In the genomic region with DNA sequence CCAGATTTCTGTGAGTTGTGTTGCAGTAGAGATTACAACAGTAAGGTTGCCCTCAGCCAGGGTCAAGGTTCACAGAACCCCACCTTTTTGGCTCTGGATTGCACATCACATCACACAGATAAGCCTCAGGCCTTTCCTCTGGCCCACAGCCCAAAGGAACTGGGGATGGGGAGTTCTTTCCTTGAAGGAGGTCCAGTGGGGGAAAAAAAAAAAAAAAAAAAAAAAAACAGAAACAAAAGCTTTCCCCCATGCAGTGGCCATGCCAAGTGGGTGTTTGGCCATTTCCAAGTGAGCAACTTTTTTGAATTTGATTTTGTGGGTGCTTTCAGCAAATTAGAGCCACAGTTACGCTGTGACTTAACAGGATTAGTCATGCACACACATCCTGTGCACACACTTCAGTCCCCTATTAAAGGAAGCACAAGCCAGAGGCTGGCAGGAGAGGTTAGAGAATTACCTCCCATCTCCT, we compare ENCODE assay signal across 10 cellular contexts.
DNase-seq lines count a peak whose midpoint lies in the region; FAIRE-seq and TF ChIP-seq lines count a peak whose summit lies in the region.
"Had no signal": no experiment of that assay in that cellular context is flagged by ENCODE, and none has a peak within 500 bp of the region (broad histone marks: within the 10 kb centered on the region; RNA-seq: fewer than 3 reads in every experiment).

No MANE protein-coding gene starts in this region.

- in situ Hi-C loops in ACHN (cut with HindIII; ENCODE audit: low pct_ligation_motif_present, low pct_unique_long_range_greater_than_20kb, low sequenced_read_pairs), result no loop called here

- peak; percentile 71 for FAIRE-seq in RCC 7860 (lab: Jason Lieb, UNC)
- FAIRE-seq: GM19239 had no signal

- no peaks in the 10 kb centered on the region for H3K36me3 ChIP-seq in tibial artery

- H3K4me3 ChIP-seq in fibroblast of villous mesenchyme (ENCODE audit: low read depth, low read length) (no peak overlapping the region), tibial artery (no peak overlapping the region)

- intact Hi-C loops in tibial artery (cut with DNase I; ENCODE audit: low total_unique reads), result no loop called here

- peak; percentile 35 for DNase-seq in ACHN
- DNase-seq in H4 (ENCODE audit: low spot score), result peak; percentile 50
- peak; percentile 50 for DNase-seq in RCC 7860 (ENCODE audit: low spot score)
- peak; percentile 28 for DNase-seq in fibroblast of villous mesenchyme (ENCODE audit: low read depth)
- DNase-seq in NCI-H1048 (lab: John Stamatoyannopoulos, UW), result no peak
- no peak for DNase-seq in tibial artery
- DNase-seq in DMS 273 (lab: John Stamatoyannopoulos, UW; ENCODE audit: unreplicated experiment), result no peak
- DNase-seq: activated CD4-positive, alpha-beta T cell treated with anti-CD3 and anti-CD28 coated beads for 36 hours; NCI-H510A treated with DMSO at 0.1 percent for 48 hours had no signal

- no peak overlapping the region for H3K27ac ChIP-seq in tibial artery

- H3K4me1 ChIP-seq in tibial artery, result peaks cover 0 to under 1% (median 0%) of the 10 kb centered on the region in 4 donors

- H3K27me3 ChIP-seq in tibial artery, result no peaks in the 10 kb centered on the region

- TF ChIP-seq CTCF in fibroblast of villous mesenchyme (IDR thresholded peaks at IDR 0.05; ENCODE audit: insufficient read depth, low read depth, low read length) (no peak), tibial artery (IDR thresholded peaks at IDR 0.05) (no peak)

- no peaks in the 10 kb centered on the region for H3K9me3 ChIP-seq in tibial artery

Comparison
In these comparisons a context has a peak if more than half of its experiments do, and no peak if none do; other contexts are left out.
1. DNase-seq: peak in ACHN (single experiment), H4 (single experiment), RCC 7860 (single experiment) and fibroblast of villous mesenchyme (single experiment); none in NCI-H1048 (single experiment), tibial artery (0 of 2) and DMS 273 (single experiment).